In the genomic region with DNA sequence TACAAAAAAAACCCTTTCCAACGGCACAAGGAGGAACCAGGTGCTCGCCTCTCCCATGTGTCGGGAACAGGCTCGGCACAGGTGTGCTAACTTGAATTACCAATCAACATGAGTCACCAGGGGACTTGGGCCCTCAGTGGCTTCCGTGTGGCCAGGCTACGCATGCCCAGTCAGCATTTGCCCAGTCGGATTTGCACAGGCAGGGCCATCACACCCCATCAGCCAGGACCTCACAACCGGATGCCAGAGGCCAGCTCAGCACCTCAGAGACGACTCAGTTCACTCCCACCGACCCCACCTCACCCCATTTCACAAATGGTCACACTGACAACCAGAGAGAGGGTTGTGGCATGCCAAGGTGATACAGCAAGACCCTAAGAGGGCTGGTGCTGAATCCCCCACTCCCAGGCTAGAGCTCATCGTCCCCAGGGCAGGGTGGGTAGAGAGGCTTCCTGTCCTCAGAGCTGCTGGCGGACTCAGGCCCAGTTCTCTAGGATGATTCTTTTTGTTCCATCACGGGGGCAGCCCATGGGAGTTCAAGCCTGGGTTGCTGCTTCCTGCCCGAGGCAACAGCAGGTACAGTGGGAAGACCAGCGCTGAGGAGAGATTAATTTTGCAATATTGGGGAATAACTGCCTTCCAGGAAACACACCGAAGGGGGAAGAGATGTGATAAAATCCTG, we compare ENCODE assay signal across 11 cellular contexts. TPM values are rescaled to one million over a fixed set of nuclear protein-coding genes. Genes with fewer than 3 reads are reported as not detected.
A peak's percentile ranks its signal among the peaks of the same experiment; 100 is the strongest.
DNase-seq lines count a peak whose midpoint lies in the region; ATAC-seq, FAIRE-seq and TF ChIP-seq lines count a peak whose summit lies in the region.
"Had no signal": no experiment of that assay in that cellular context is flagged by ENCODE, and none has a peak within 500 bp of the region (broad histone marks: within the 10 kb centered on the region; RNA-seq: fewer than 3 reads in every experiment).

No MANE protein-coding gene starts in this region.

- no peak overlapping the region for H2BK15ac ChIP-seq in neuronal stem cell (ENCODE audit: low read length)

- peaks cover 0 to 7% of the 10 kb centered on the region in 2 donors for H3K4me1 ChIP-seq in neuronal stem cell (ENCODE audit: control insufficient read depth in 2 of 2, insufficient read depth in 1 of 2, low read depth in 1 of 2, low read length in 2 of 2)
- H3K4me1 ChIP-seq in smooth muscle cell (ENCODE audit: low read depth): no peaks in the 10 kb centered on the region
- H3K4me1 ChIP-seq: HAP-1 had no signal

- no peak overlapping the region for H3K4ac ChIP-seq in neuronal stem cell (ENCODE audit: low read length)

- no peaks in the 10 kb centered on the region for H3K27me3 ChIP-seq in neuronal stem cell (ENCODE audit: control insufficient read depth in 3 of 3, insufficient read depth in 3 of 3, low read depth in 1 of 3, low read length in 3 of 3)
- no peaks in the 10 kb centered on the region for H3K27me3 ChIP-seq in smooth muscle cell (ENCODE audit: low read depth)

- H3K14ac ChIP-seq in neuronal stem cell (ENCODE audit: low read length): no peak overlapping the region

- no peak overlapping the region for H3K23ac ChIP-seq in neuronal stem cell (ENCODE audit: low read depth, low read length, poor library complexity)

- H3K36me3 ChIP-seq in neuronal stem cell (replicated peaks in 1 of 2; ENCODE audit: control insufficient read depth in 2 of 2, insufficient read depth in 2 of 2, low read length in 2 of 2): no peaks in the 10 kb centered on the region
- no peaks in the 10 kb centered on the region for H3K36me3 ChIP-seq in smooth muscle cell (ENCODE audit: low read depth)
- H3K36me3 ChIP-seq: HAP-1 had no signal

- H3K4me2 ChIP-seq in neuronal stem cell (ENCODE audit: insufficient read depth, low read length, poor library complexity, severe bottlenecking): no peak overlapping the region
- H3K4me2 ChIP-seq in smooth muscle cell: no peak overlapping the region

- peaks cover 82% of the 10 kb centered on the region for H3K4me1 Mint-ChIP-seq in CD14-positive monocyte
- H3K4me1 Mint-ChIP-seq in chondrocyte (ENCODE audit: low read depth): peaks cover 27% of the 10 kb centered on the region

- no peaks in the 10 kb centered on the region for H3K9me3 ChIP-seq in neuronal stem cell (replicated peaks in 1 of 2; ENCODE audit: control insufficient read depth in 2 of 2, insufficient read depth in 1 of 2, low read depth in 1 of 2, low read length in 2 of 2)
- H3K9me3 ChIP-seq in smooth muscle cell (replicated peaks; ENCODE audit: low read depth): no peaks in the 10 kb centered on the region
- H3K9me3 ChIP-seq: HAP-1 had no signal

- no peaks in the 10 kb centered on the region for H3F3A ChIP-seq in smooth muscle cell (ENCODE audit: low read depth)

- H3K4me3 ChIP-seq in neuronal stem cell (ENCODE audit: low read length in 2 of 2) (no peak overlapping the region), smooth muscle cell (no peak overlapping the region)
- H3K4me3 ChIP-seq: HAP-1 had no signal

- H3K18ac ChIP-seq in neuronal stem cell (ENCODE audit: low read length): peak overlapping the region; percentile 2

- DNase-seq in CD14-positive monocyte (ENCODE audit: low spot score): no peak
- DNase-seq in NCI-H2171 treated with DMSO at 0.1 percent for 48 hours (lab: John Stamatoyannopoulos, UW): peak; percentile 56
- peak; percentile 54 for DNase-seq in chondrocyte (ENCODE audit: low spot score)
- no peak for DNase-seq in neuronal stem cell (ENCODE audit: low spot score)
- no peak for DNase-seq in smooth muscle cell (lab: John Stamatoyannopoulos, UW; ENCODE audit: unreplicated experiment)
- DNase-seq in GM19238 (ENCODE audit: insufficient read length, low spot score): no peak
- no peak for DNase-seq in H54 (ENCODE audit: insufficient read length, low spot score)
- DNase-seq: activated CD8-positive, alpha-beta memory T cell treated with anti-CD3 and anti-CD28 coated beads for 24 hours; NCI-H1417 had no signal

- no peak for ATAC-seq in GM21576 (IDR thresholded peaks at IDR 0.05; ENCODE audit: unreplicated experiment)

- H3K27ac Mint-ChIP-seq in CD14-positive monocyte (peak overlapping the region in 6 of 7 donors; percentile 15 to 87 (median 56)), chondrocyte (ENCODE audit: unreplicated experiment) (no peak overlapping the region)

- H3K9me3 Mint-ChIP-seq in CD14-positive monocyte (peaks cover 0 to 3% (median 0%) of the 10 kb centered on the region in 7 donors), chondrocyte (ENCODE audit: low read depth) (peaks cover 12% of the 10 kb centered on the region)

- intact Hi-C loops in CD14-positive monocyte (cut with micrococcal nuclease): loop anchor here in 1 of 2 donors (1.0 kb wide), 1 partner anchor 13 kb away; no protein-coding TSS in a partner anchor

- no peak overlapping the region for H2BK5ac ChIP-seq in neuronal stem cell (ENCODE audit: low read length)

- H3K27me3 Mint-ChIP-seq in CD14-positive monocyte (ENCODE audit: low read depth in 3 of 3): peaks cover 0 to 2% (median 0%) of the 10 kb centered on the region in 3 donors
- no peaks in the 10 kb centered on the region for H3K27me3 Mint-ChIP-seq in chondrocyte (ENCODE audit: low read depth)

- no peak overlapping the region for H2AK5ac ChIP-seq in neuronal stem cell (ENCODE audit: low read depth, low read length)

- no peak for TF ChIP-seq CTCF in CD14-positive monocyte (IDR thresholded peaks at IDR 0.05)
- TF ChIP-seq CTCF in chondrocyte (IDR thresholded peaks at IDR 0.05): no peak
- TF ChIP-seq CTCF in smooth muscle cell (IDR thresholded peaks at IDR 0.05; ENCODE audit: borderline replicate concordance, insufficient read depth, poor library complexity, severe bottlenecking): no peak

- no peak overlapping the region for H2BK12ac ChIP-seq in neuronal stem cell (ENCODE audit: low read length)

- H3K36me3 Mint-ChIP-seq in CD14-positive monocyte (peaks cover 19 to 28% of the 10 kb centered on the region in 2 donors), chondrocyte (ENCODE audit: low read depth) (peaks cover 6% of the 10 kb centered on the region)

- H2AFZ ChIP-seq in neuronal stem cell (ENCODE audit: low read length) (no peak overlapping the region), smooth muscle cell (ENCODE audit: low read depth) (no peak overlapping the region)

- no peak for TF ChIP-seq POLR2A in H54 (IDR thresholded peaks at IDR 0.05; ENCODE audit: low read depth, low read length)

- no CpG with 5 or more reads among the region's 16 CpGs for WGBS in neuronal stem cell (ENCODE audit: extremely low coverage in 2 of 2, insufficient read length in 2 of 2, insufficient replicate concordance in 1 of 2), 2 donors
- 90% methylated on average over 16 of the region's 16 CpGs for WGBS in smooth muscle cell (ENCODE audit: low lambda C conversion rate)

- H2BK120ac ChIP-seq in neuronal stem cell (ENCODE audit: low read depth, low read length): no peak overlapping the region

- H4K91ac ChIP-seq in neuronal stem cell (ENCODE audit: low read depth, low read length, poor library complexity): no peak overlapping the region

- H3K9ac ChIP-seq in neuronal stem cell (ENCODE audit: low read depth, low read length, poor library complexity) (no peak overlapping the region), smooth muscle cell (ENCODE audit: low read depth) (no peak overlapping the region)

- no peak overlapping the region for H4K8ac ChIP-seq in neuronal stem cell (ENCODE audit: low read depth, low read length)

- peaks cover 87% of the 10 kb centered on the region for H4K20me1 ChIP-seq in smooth muscle cell (ENCODE audit: low read depth)

- no peak overlapping the region for H3K4me3 Mint-ChIP-seq in CD14-positive monocyte
- no peak overlapping the region for H3K4me3 Mint-ChIP-seq in chondrocyte (ENCODE audit: unreplicated experiment)

- H3K79me1 ChIP-seq in neuronal stem cell (ENCODE audit: low read depth, low read length): no peaks in the 10 kb centered on the region

- H3K79me2 ChIP-seq in smooth muscle cell (ENCODE audit: low read depth): peaks cover 85% of the 10 kb centered on the region

- FAIRE-seq in H54 (lab: Jason Lieb, UNC): no peak

- no peak overlapping the region for H3K27ac ChIP-seq in neuronal stem cell (replicated peaks; ENCODE audit: low read length)
- H3K27ac ChIP-seq in smooth muscle cell (ENCODE audit: low read depth): no peak overlapping the region

RNA-seq across cellular contexts. Expression of gene ANXA11, which starts 13.6 kb away (rescaled TPM):
- 100 to 1,000 TPM; 134 to 174 TPM for polyA plus RNA-seq in CD14-positive monocyte
- 98.0 to 139 TPM (median 133 TPM) in 3 replicates for total RNA-seq in chondrocyte
- 47.4 TPM for polyA plus RNA-seq in neuronal stem cell (2013, experiment 1 of 2)
- 40.6 TPM for polyA plus RNA-seq in neuronal stem cell (2013, experiment 2 of 2)
- total RNA-seq in smooth muscle cell: 36.6 and 39.5 TPM in 2 replicates
- 93.4 and 101 TPM in 2 replicates for polyA plus RNA-seq in smooth muscle cell

RNA-seq across cellular contexts. Expression of gene PLAC9, which starts 59.2 kb away (rescaled TPM):
- not detected for polyA plus RNA-seq in CD14-positive monocyte
- total RNA-seq in chondrocyte: 121 to 198 TPM (median 193 TPM) in 3 replicates
- 1.3 TPM for polyA plus RNA-seq in neuronal stem cell (2013, experiment 1 of 2)
- polyA plus RNA-seq in neuronal stem cell (2013, experiment 2 of 2): 1.3 TPM
- total RNA-seq in smooth muscle cell: 1.5 TPM in 1 of 2 replicates, not detected in the other
- polyA plus RNA-seq in smooth muscle cell: 14.6 and 23.7 TPM in 2 replicates

Comparison
In these comparisons a context has a peak if more than half of its experiments do, and no peak if none do; other contexts are left out.
1. DNase-seq: peak in NCI-H2171 treated with DMSO at 0.1 percent for 48 hours (single experiment) and chondrocyte (single experiment); none in CD14-positive monocyte (single experiment), neuronal stem cell (single experiment), smooth muscle cell (single experiment), GM19238 (single experiment) and H54 (single experiment).
2. RNA of gene PLAC9, which starts 59.2 kb away (total RNA-seq): 121 to 198 TPM in chondrocyte; 1.5 TPM in smooth muscle cell; every median in the first group is over 10 times any median in the second.